In genomic region chr2:233854241-233854981, GRCh38 we compare ENCODE assay signal across 8 cellular contexts. TPM values are rescaled to one million over a fixed set of nuclear protein-coding genes. Genes with fewer than 3 reads are reported as not detected.
A peak's percentile ranks its signal among the peaks of the same experiment; 100 is the strongest.
DNase-seq lines count a peak whose midpoint lies in the region; ATAC-seq and TF ChIP-seq lines count a peak whose summit lies in the region.

Gene HJURP (minus strand): TSS chr2:233854535. CDS start chr2:233854500, 35 bp downstream.

- H3K23ac ChIP-seq in trophoblast cell (ENCODE audit: low read length), result no peak within 1 kb of the TSS

- H2BK120ac ChIP-seq in trophoblast cell (ENCODE audit: insufficient read depth, low read length, poor library complexity), result peak within 1 kb of the TSS; percentile 60

- peak within 1 kb of the TSS; percentile 67 for H3K4me3 ChIP-seq in GM12875 (ENCODE audit: low read depth, low read length)
- peak within 1 kb of the TSS; percentile 100 for H3K4me3 ChIP-seq in SU-DHL-6 (ENCODE audit: insufficient read depth, low read length, poor library complexity, severe bottlenecking)
- H3K4me3 ChIP-seq in trophoblast cell (ENCODE audit: low read depth, low read length), result peak within 1 kb of the TSS; percentile 98

- peak within 1 kb of the TSS; percentile 94 for H4K91ac ChIP-seq in trophoblast cell (ENCODE audit: low read depth, low read length)

- peaks cover 2 to 3% of the 10 kb centered on the region in 2 experiments for H3K4me1 ChIP-seq in trophoblast cell (ENCODE audit: control insufficient read depth in 1 of 2, insufficient read depth in 2 of 2, low read length in 2 of 2)

- H4K20me1 ChIP-seq in SU-DHL-6 (ENCODE audit: low read depth, low read length), result peaks cover 17% of the 10 kb centered on the region; the same call in 1 of the 2 replicates

- ATAC-seq in HG02763 (IDR thresholded peaks at IDR 0.05; ENCODE audit: unreplicated experiment), result peak; percentile 96
- peak; percentile 100 for ATAC-seq in Right ventricle myocardium superior (ENCODE audit: poor library complexity)

- peak within 1 kb of the TSS; percentile 94 for H3K4me3 Mint-ChIP-seq in activated naive CD8-positive, alpha-beta T cell treated with anti-CD3 and anti-CD28 coated beads for 36 hours
- peak within 1 kb of the TSS; percentile 99 for H3K4me3 Mint-ChIP-seq in type B pancreatic cell

- no peaks in the 10 kb centered on the region for H3K9me3 ChIP-seq in SU-DHL-6 (ENCODE audit: insufficient read depth, low read length)
- no peaks in the 10 kb centered on the region for H3K9me3 ChIP-seq in trophoblast cell (ENCODE audit: insufficient read depth, low read depth, low read length)

- peak within 1 kb of the TSS; percentile 96 for H4K8ac ChIP-seq in trophoblast cell (ENCODE audit: low read depth, low read length)

- peaks cover 8% of the 10 kb centered on the region for H3K79me1 ChIP-seq in trophoblast cell (ENCODE audit: low read length)

- peaks cover 22% of the 10 kb centered on the region for H3K27me3 Mint-ChIP-seq in activated naive CD8-positive, alpha-beta T cell treated with anti-CD3 and anti-CD28 coated beads for 36 hours
- H3K27me3 Mint-ChIP-seq in type B pancreatic cell, result no peaks in the 10 kb centered on the region

- H3K9me2 ChIP-seq in SU-DHL-6 (replicated peaks; ENCODE audit: insufficient read depth, low read length), result no peaks in the 10 kb centered on the region

- TF ChIP-seq CTCF in GM12875 (IDR thresholded peaks at IDR 0.05; ENCODE audit: borderline replicate concordance, insufficient read depth, low read depth, low read length) (no peak), SU-DHL-6 (IDR thresholded peaks at IDR 0.05; ENCODE audit: insufficient read depth, low read length, poor library complexity, severe bottlenecking) (no peak), type B pancreatic cell (conservative IDR thresholded peaks at IDR 0.05) (no peak)

- H3K79me2 ChIP-seq in SU-DHL-6 (ENCODE audit: insufficient read depth, low read length), result peaks cover 47% of the 10 kb centered on the region
- H3K79me2 ChIP-seq in trophoblast cell (ENCODE audit: control insufficient read depth, insufficient read depth, low read length, poor library complexity), result peaks cover 10% of the 10 kb centered on the region

- intact Hi-C loops in Right ventricle myocardium superior (cut with DNase I), result no loop called here

- H3K27me3 ChIP-seq in SU-DHL-6 (ENCODE audit: low read length) (no peaks in the 10 kb centered on the region), trophoblast cell (ENCODE audit: insufficient read depth, low read length) (no peaks in the 10 kb centered on the region)

- peak within 1 kb of the TSS; percentile 77 for H4K12ac ChIP-seq in trophoblast cell (ENCODE audit: low read depth, low read length)

- H3K9ac ChIP-seq in SU-DHL-6 (ENCODE audit: low read length), result peak within 1 kb of the TSS; percentile 99
- peak within 1 kb of the TSS; percentile 78 for H3K9ac ChIP-seq in trophoblast cell (ENCODE audit: low read length)

- H2BK12ac ChIP-seq in trophoblast cell (ENCODE audit: low read length), result no peak within 1 kb of the TSS

- peak within 1 kb of the TSS; percentile 94 for H3K4ac ChIP-seq in trophoblast cell (ENCODE audit: low read depth, low read length)

- peak within 1 kb of the TSS; percentile 94 for H3K27ac Mint-ChIP-seq in activated naive CD8-positive, alpha-beta T cell treated with anti-CD3 and anti-CD28 coated beads for 36 hours
- peak within 1 kb of the TSS; percentile 92 for H3K27ac Mint-ChIP-seq in type B pancreatic cell

- H3K27ac ChIP-seq in SU-DHL-6 (ENCODE audit: low read depth, low read length) (peak within 1 kb of the TSS; percentile 83), trophoblast cell (ENCODE audit: low read depth, low read length) (peak within 1 kb of the TSS; percentile 30)

- peaks cover 33% of the 10 kb centered on the region for H3K36me3 ChIP-seq in SU-DHL-6 (ENCODE audit: low read length)
- H3K36me3 ChIP-seq in trophoblast cell (ENCODE audit: control insufficient read depth in 1 of 2, insufficient read depth in 2 of 2, low read length in 2 of 2), result peaks cover 14 to 15% of the 10 kb centered on the region in 2 experiments

- no peaks in the 10 kb centered on the region for H3F3A ChIP-seq in SU-DHL-6 (ENCODE audit: insufficient read depth)

- DNase-seq in NCI-H1417 (lab: John Stamatoyannopoulos, UW) (peak; percentile 90 to 98 (median 94)), Right ventricle myocardium superior (peak; percentile 93), trophoblast cell (peak; percentile 91 to 96), type B pancreatic cell (ENCODE audit: extremely low spot score, unreplicated experiment) (peak; percentile 91)
- peak; percentile 91 for DNase-seq in activated naive CD8-positive, alpha-beta T cell treated with anti-CD3 and anti-CD28 coated beads for 36 hours

- H2AFZ ChIP-seq in SU-DHL-6 (ENCODE audit: low read depth, low read length, severe bottlenecking) (peak within 1 kb of the TSS; percentile 85), trophoblast cell (ENCODE audit: insufficient read depth, low read length, poor library complexity) (peak within 1 kb of the TSS; percentile 98)

- peak within 1 kb of the TSS; percentile 56 for H2AK5ac ChIP-seq in trophoblast cell (ENCODE audit: low read length)

- peaks cover 20% of the 10 kb centered on the region for H3K4me1 Mint-ChIP-seq in activated naive CD8-positive, alpha-beta T cell treated with anti-CD3 and anti-CD28 coated beads for 36 hours
- H3K4me1 Mint-ChIP-seq in type B pancreatic cell (ENCODE audit: unreplicated experiment), result peaks cover 22% of the 10 kb centered on the region

- H3K36me3 Mint-ChIP-seq in activated naive CD8-positive, alpha-beta T cell treated with anti-CD3 and anti-CD28 coated beads for 36 hours, result peaks cover 38% of the 10 kb centered on the region
- peaks cover 10% of the 10 kb centered on the region for H3K36me3 Mint-ChIP-seq in type B pancreatic cell

- no peaks in the 10 kb centered on the region for H3K9me3 Mint-ChIP-seq in activated naive CD8-positive, alpha-beta T cell treated with anti-CD3 and anti-CD28 coated beads for 36 hours
- H3K9me3 Mint-ChIP-seq in type B pancreatic cell, result no peaks in the 10 kb centered on the region

- H3K14ac ChIP-seq in trophoblast cell (ENCODE audit: low read length), result peak within 1 kb of the TSS; percentile 93

- H3K18ac ChIP-seq in trophoblast cell (ENCODE audit: low read length), result peak within 1 kb of the TSS; percentile 99

- no CpG with 5 or more reads among the region's 60 CpGs for WGBS in trophoblast cell (ENCODE audit: extremely low coverage, insufficient coverage, insufficient read length)

- H3K4me2 ChIP-seq in SU-DHL-6 (ENCODE audit: low read depth, low read length, poor library complexity, severe bottlenecking), result peak within 1 kb of the TSS; percentile 90
- H3K4me2 ChIP-seq in trophoblast cell (ENCODE audit: low read length), result peak within 1 kb of the TSS; percentile 89

- H2BK5ac ChIP-seq in trophoblast cell (ENCODE audit: low read depth, low read length, poor library complexity), result peak within 1 kb of the TSS; percentile 79

RNA-seq across cellular contexts. Expression of gene HJURP, which starts in this region (rescaled TPM):
- 10 to 100 TPM; 68.4 to 78.1 TPM for total RNA-seq in activated naive CD8-positive, alpha-beta T cell treated with anti-CD3 and anti-CD28 coated beads for 36 hours
- total RNA-seq in Right ventricle myocardium superior (0.40 TPM), type B pancreatic cell (ENCODE audit: low replicate concordance) (16.7 and 42.1 TPM in 2 replicates)
- polyA plus RNA-seq in trophoblast cell (2013), result 21.0 and 22.2 TPM in 2 replicates

Comparison
In these comparisons a context has a peak if more than half of its experiments do, and no peak if none do; other contexts are left out.
1. Peak in every context shown above with its lines: DNase-seq, ATAC-seq, H3K4me3 ChIP-seq and H3K27ac ChIP-seq.
2. RNA of gene HJURP (total RNA-seq): 68.4 to 78.1 TPM in activated naive CD8-positive, alpha-beta T cell treated with anti-CD3 and anti-CD28 coated beads for 36 hours and 16.7 to 42.1 TPM in type B pancreatic cell; 0.40 TPM in Right ventricle myocardium superior (single experiment); every median in the first group is over 10 times any median in the second.
3. Peak in DNase-seq and ATAC-seq in Right ventricle myocardium superior; RNA of the gene not detected or under 1 TPM.